ENCODE assay signal across 20 cellular contexts in the genomic region with DNA sequence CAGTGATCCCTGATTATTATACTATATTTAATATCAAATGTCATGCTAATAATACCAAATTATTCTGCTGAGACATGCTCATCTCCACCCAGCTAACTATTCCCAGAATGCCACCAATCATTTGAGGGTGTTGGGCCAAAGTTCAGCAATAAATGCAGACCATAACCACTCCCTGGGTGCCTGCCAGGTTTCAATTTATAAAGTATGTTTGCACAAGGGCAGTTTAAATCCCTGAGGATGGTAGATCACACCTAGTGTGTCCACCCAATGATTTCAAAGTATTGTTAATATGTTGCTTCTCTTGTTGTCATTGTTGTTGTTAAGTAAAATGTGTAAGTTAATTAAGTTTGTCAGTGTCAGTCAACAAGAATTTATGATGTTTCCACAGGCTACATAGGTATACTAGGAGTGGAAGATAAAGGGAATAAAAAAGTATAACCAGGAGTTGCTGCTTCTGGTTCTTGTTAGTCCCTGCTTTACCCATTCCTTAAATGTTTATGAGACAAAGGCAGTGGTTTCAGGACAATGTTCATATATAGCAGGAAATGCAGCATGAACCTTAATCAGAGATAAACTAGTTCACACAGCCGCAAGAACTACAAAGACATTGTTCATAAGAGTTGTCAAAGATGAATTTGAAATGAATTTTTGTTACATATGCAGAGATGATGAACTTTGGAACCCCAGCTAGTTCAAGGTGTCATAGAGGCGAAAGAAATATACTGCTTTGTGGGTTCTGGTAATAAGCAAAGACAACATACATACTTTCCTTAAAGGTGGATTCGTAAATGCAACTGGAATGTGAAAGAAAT. TPM values are rescaled to one million over a fixed set of nuclear protein-coding genes. Genes with fewer than 3 reads are reported as not detected.
DNase-seq lines count a peak whose midpoint lies in the region; ATAC-seq and TF ChIP-seq lines count a peak whose summit lies in the region.
"Had no signal": no experiment of that assay in that cellular context is flagged by ENCODE, and none has a peak within 500 bp of the region (broad histone marks: within the 10 kb centered on the region; RNA-seq: fewer than 3 reads in every experiment).

No MANE protein-coding gene starts in this region.

- ATAC-seq in activated naive CD4-positive, alpha-beta T cell treated with anti-CD3 and anti-CD28 coated beads, Interleukin-2, amount 50 U/mL, for 72 hours, result no peak
- ATAC-seq in effector memory CD8-positive, alpha-beta T cell (replicated peaks), result peak; percentile 43
- ATAC-seq in HG03095 (IDR thresholded peaks at IDR 0.05; ENCODE audit: unreplicated experiment) (no peak), GM18867 (IDR thresholded peaks at IDR 0.05; ENCODE audit: unreplicated experiment) (no peak)
- ATAC-seq: activated T-cell treated with anti-CD3 and anti-CD28 coated beads, Interleukin-2, amount 50 U/mL, for 4 hours; body of pancreas had no signal

- no peaks in the 10 kb centered on the region for H3K27me3 Mint-ChIP-seq in effector memory CD8-positive, alpha-beta T cell
- H3K27me3 Mint-ChIP-seq in type B pancreatic cell, result no peaks in the 10 kb centered on the region
- H3K27me3 Mint-ChIP-seq: activated B cell treated with CpG ODN at 0.5 μM for 24 hours had no signal

- H3K9me3 Mint-ChIP-seq in activated naive CD4-positive, alpha-beta T cell treated with anti-CD3 and anti-CD28 coated beads, Interleukin-2, amount 50 U/mL, for 72 hours, result no peaks in the 10 kb centered on the region
- peaks cover 0 to 10% of the 10 kb centered on the region in 2 donors for H3K9me3 Mint-ChIP-seq in effector memory CD8-positive, alpha-beta T cell
- no peaks in the 10 kb centered on the region for H3K9me3 Mint-ChIP-seq in type B pancreatic cell
- H3K9me3 Mint-ChIP-seq: activated B cell treated with CpG ODN at 0.5 μM for 24 hours; activated T-cell treated with anti-CD3 and anti-CD28 coated beads, Interleukin-2, amount 50 U/mL, for 4 hours had no signal

- no peak for TF ChIP-seq CTCF in type B pancreatic cell (conservative IDR thresholded peaks at IDR 0.05)

- peak overlapping the region in 1 of 2 donors; percentile 83 for H3K4me3 Mint-ChIP-seq in effector memory CD8-positive, alpha-beta T cell
- no peak overlapping the region for H3K4me3 Mint-ChIP-seq in type B pancreatic cell
- H3K4me3 Mint-ChIP-seq: activated B cell treated with CpG ODN at 0.5 μM for 24 hours; activated T-cell treated with anti-CD3 and anti-CD28 coated beads, Interleukin-2, amount 50 U/mL, for 4 hours had no signal

- DNase-seq in activated naive CD4-positive, alpha-beta T cell treated with anti-CD3 and anti-CD28 coated beads, Interleukin-2, amount 50 U/mL, for 72 hours (ENCODE audit: low spot score in 2 of 2), result no peak
- no peak for DNase-seq in activated naive CD4-positive, alpha-beta T cell treated with anti-CD3 and anti-CD28 coated beads, Interleukin-2, amount 50 U/mL, for 16 hours
- DNase-seq in NCI-H748 treated with DMSO at 0.1 percent for 48 hours (lab: John Stamatoyannopoulos, UW), result peak; percentile 79
- DNase-seq in effector memory CD8-positive, alpha-beta T cell, result no peak
- no peak for DNase-seq in type B pancreatic cell (ENCODE audit: extremely low spot score, unreplicated experiment)
- DNase-seq in cerebellum (ENCODE audit: low spot score), result no peak
- DNase-seq: activated B cell treated with CpG ODN at 0.5 μM for 24 hours; activated T-cell treated with anti-CD3 and anti-CD28 coated beads, Interleukin-2, amount 50 U/mL, for 4 hours; body of pancreas; effector CD8-positive, alpha-beta T cell; GF-D8; GOT3; mesendoderm; NCI-H1694 treated with DMSO at 0.1 percent for 48 hours; SJCRH30; stimulated activated CD4-positive, alpha-beta T cell treated with anti-CD3 and anti-CD28 coated beads, Interleukin-2, amount 100 ng/mL, for 24 hours; uterus had no signal

- H3K4me1 Mint-ChIP-seq in effector memory CD8-positive, alpha-beta T cell (ENCODE audit: low read depth in 2 of 2), result peaks cover 0 to 22% of the 10 kb centered on the region in 2 donors
- H3K4me1 Mint-ChIP-seq in type B pancreatic cell (ENCODE audit: unreplicated experiment), result peaks cover 12% of the 10 kb centered on the region
- H3K4me1 Mint-ChIP-seq: activated B cell treated with CpG ODN at 0.5 μM for 24 hours had no signal

- no peaks in the 10 kb centered on the region for H3K36me3 Mint-ChIP-seq in activated naive CD4-positive, alpha-beta T cell treated with anti-CD3 and anti-CD28 coated beads, Interleukin-2, amount 50 U/mL, for 72 hours
- H3K36me3 Mint-ChIP-seq in effector memory CD8-positive, alpha-beta T cell (ENCODE audit: insufficient read depth), result peaks cover 3% of the 10 kb centered on the region
- H3K36me3 Mint-ChIP-seq in type B pancreatic cell, result no peaks in the 10 kb centered on the region

- H3K27ac Mint-ChIP-seq in activated naive CD4-positive, alpha-beta T cell treated with anti-CD3 and anti-CD28 coated beads, Interleukin-2, amount 50 U/mL, for 72 hours, result peak overlapping the region; percentile 30 to 75
- peak overlapping the region in 1 of 2 donors; percentile 94 for H3K27ac Mint-ChIP-seq in effector memory CD8-positive, alpha-beta T cell
- peak overlapping the region; percentile 36 for H3K27ac Mint-ChIP-seq in type B pancreatic cell
- H3K27ac Mint-ChIP-seq: activated B cell treated with CpG ODN at 0.5 μM for 24 hours had no signal

RNA-seq across cellular contexts. Expression of a gene that starts 25.5 kb away (rescaled TPM):
- total RNA-seq in activated naive CD4-positive, alpha-beta T cell treated with anti-CD3 and anti-CD28 coated beads, Interleukin-2, amount 50 U/mL, for 72 hours, result 1 to 10 TPM; 3.1 to 5.8 TPM
- total RNA-seq in type B pancreatic cell (ENCODE audit: low replicate concordance), result 16.5 and 32.0 TPM in 2 replicates
- total RNA-seq in cerebellum, result 10.7 TPM
- total RNA-seq: activated B cell treated with CpG ODN at 0.5 μM for 24 hours, pulmonary artery endothelial cell, SJCRH30 had no signal
